Comparison of ENCODE assay signal across 21 cellular contexts in the genomic region with DNA sequence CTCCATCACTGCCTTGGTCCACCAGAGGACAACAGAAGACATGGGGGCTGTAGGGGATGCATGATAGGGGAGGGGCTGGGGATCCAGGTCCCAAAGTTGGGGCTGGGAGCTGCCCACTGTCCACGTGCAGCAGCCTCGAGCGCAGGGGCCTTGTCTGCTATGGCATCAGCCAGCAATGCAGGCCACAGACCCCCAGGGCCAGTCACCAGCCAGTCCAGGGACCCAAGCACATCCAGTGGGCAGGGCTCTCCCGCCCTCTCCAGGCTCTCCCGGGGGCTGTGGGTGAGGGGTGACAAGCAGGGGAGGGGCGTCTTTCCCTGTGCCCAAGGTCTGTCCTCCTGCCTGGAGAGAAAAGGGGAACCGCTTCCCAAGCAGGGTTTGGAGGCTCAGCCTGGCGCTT.
"Had no signal": no experiment of that assay in that cellular context is flagged by ENCODE, and none has a peak within 500 bp of the region (broad histone marks: within the 10 kb centered on the region; RNA-seq: fewer than 3 reads in every experiment).

No MANE protein-coding gene starts in this region.

- H3K4me3 Mint-ChIP-seq: activated B cell treated with CpG ODN at 0.5 μM for 24 hours; activated CD4-positive, alpha-beta memory T cell treated with anti-CD3 and anti-CD28 coated beads for 36 hours; activated CD4-positive, alpha-beta T cell treated with anti-CD3 and anti-CD28 coated beads for 36 hours; activated naive CD4-positive, alpha-beta T cell treated with anti-CD3 and anti-CD28 coated beads, Interleukin-2, amount 50 U/mL, for 24 hours; memory B cell; natural killer cell treated with Interleukin-12 subunit alpha and Interleukin-12 subunit beta and Interleukin-15 and Interleukin-18, amount 100 ng/mL, for 72 hours; stimulated activated memory B cell treated with anti-CD40 and anti-IgM and Interleukin-4, amounts not matched to agents 10 μg/mL and 1 μg/mL and 100 μg/mL, for 72 hours; T-helper 17 cell; type B pancreatic cell had no signal

- H3K36me3 ChIP-seq: adrenal gland, neutrophil, ovary, right atrium auricular region, thoracic aorta had no signal

- DNase-seq: activated B cell treated with CpG ODN at 0.5 μM for 24 hours; activated CD4-positive, alpha-beta memory T cell treated with anti-CD3 and anti-CD28 coated beads for 36 hours; activated CD4-positive, alpha-beta T cell treated with anti-CD3 and anti-CD28 coated beads for 36 hours; activated gamma-delta T cell treated with Interleukin-2 at 50 U/mL for 16 hours; activated T-cell treated with anti-CD3 and anti-CD28 coated beads for 4 hours; adrenal gland; cerebellar nuclear complex; cortex of kidney; ovary; psoas muscle; stimulated activated CD4-positive, alpha-beta T cell treated with anti-CD3 and anti-CD28 coated beads, Interleukin-2, amount 100 ng/mL, for 24 hours; T-helper 17 cell had no signal

- ATAC-seq: activated CD4-positive, alpha-beta T cell treated with anti-CD3 and anti-CD28 coated beads for 36 hours; left lobe of liver; natural killer cell treated with Interleukin-12 subunit alpha and Interleukin-12 subunit beta and Interleukin-15 and Interleukin-18, amount 100 ng/mL, for 72 hours; psoas muscle; stimulated activated memory B cell treated with anti-CD40 and anti-IgM and Interleukin-4, amounts not matched to agents 10 μg/mL and 1 μg/mL and 100 μg/mL, for 72 hours; T-helper 17 cell had no signal

- H3K9me3 Mint-ChIP-seq: activated B cell treated with CpG ODN at 0.5 μM for 24 hours; activated naive CD4-positive, alpha-beta T cell treated with anti-CD3 and anti-CD28 coated beads, Interleukin-2, amount 50 U/mL, for 24 hours; natural killer cell treated with Interleukin-12 subunit alpha and Interleukin-12 subunit beta and Interleukin-15 and Interleukin-18, amount 100 ng/mL, for 72 hours; type B pancreatic cell had no signal

- H3K4me1 ChIP-seq: adrenal gland had no signal

- H3K9me3 ChIP-seq: adrenal gland, neutrophil, ovary, psoas muscle, thoracic aorta had no signal

- H3K27ac ChIP-seq: adrenal gland, neutrophil, ovary, psoas muscle, right atrium auricular region, thoracic aorta had no signal

- H3K4me3 ChIP-seq: adrenal gland, ovary, psoas muscle, right atrium auricular region, thoracic aorta had no signal

- H3K27ac Mint-ChIP-seq: activated B cell treated with CpG ODN at 0.5 μM for 24 hours; activated CD4-positive, alpha-beta memory T cell treated with anti-CD3 and anti-CD28 coated beads for 36 hours; activated CD4-positive, alpha-beta T cell treated with anti-CD3 and anti-CD28 coated beads for 36 hours; activated naive CD4-positive, alpha-beta T cell treated with anti-CD3 and anti-CD28 coated beads, Interleukin-2, amount 50 U/mL, for 24 hours; memory B cell; natural killer cell treated with Interleukin-12 subunit alpha and Interleukin-12 subunit beta and Interleukin-15 and Interleukin-18, amount 100 ng/mL, for 72 hours; stimulated activated memory B cell treated with anti-CD40 and anti-IgM and Interleukin-4, amounts not matched to agents 10 μg/mL and 1 μg/mL and 100 μg/mL, for 72 hours; T-helper 17 cell; type B pancreatic cell had no signal

- H3K27me3 ChIP-seq: adrenal gland, neutrophil, ovary, right atrium auricular region had no signal

- H3K27me3 Mint-ChIP-seq: activated B cell treated with CpG ODN at 0.5 μM for 24 hours; activated CD4-positive, alpha-beta memory T cell treated with anti-CD3 and anti-CD28 coated beads for 36 hours; activated CD4-positive, alpha-beta T cell treated with anti-CD3 and anti-CD28 coated beads for 36 hours; activated naive CD4-positive, alpha-beta T cell treated with anti-CD3 and anti-CD28 coated beads, Interleukin-2, amount 50 U/mL, for 24 hours; memory B cell; natural killer cell treated with Interleukin-12 subunit alpha and Interleukin-12 subunit beta and Interleukin-15 and Interleukin-18, amount 100 ng/mL, for 72 hours; stimulated activated memory B cell treated with anti-CD40 and anti-IgM and Interleukin-4, amounts not matched to agents 10 μg/mL and 1 μg/mL and 100 μg/mL, for 72 hours; T-helper 17 cell; type B pancreatic cell had no signal

- H3K4me1 Mint-ChIP-seq: activated B cell treated with CpG ODN at 0.5 μM for 24 hours; activated CD4-positive, alpha-beta T cell treated with anti-CD3 and anti-CD28 coated beads for 36 hours; activated naive CD4-positive, alpha-beta T cell treated with anti-CD3 and anti-CD28 coated beads, Interleukin-2, amount 50 U/mL, for 24 hours; memory B cell; stimulated activated memory B cell treated with anti-CD40 and anti-IgM and Interleukin-4, amounts not matched to agents 10 μg/mL and 1 μg/mL and 100 μg/mL, for 72 hours had no signal
